In the genomic region with DNA sequence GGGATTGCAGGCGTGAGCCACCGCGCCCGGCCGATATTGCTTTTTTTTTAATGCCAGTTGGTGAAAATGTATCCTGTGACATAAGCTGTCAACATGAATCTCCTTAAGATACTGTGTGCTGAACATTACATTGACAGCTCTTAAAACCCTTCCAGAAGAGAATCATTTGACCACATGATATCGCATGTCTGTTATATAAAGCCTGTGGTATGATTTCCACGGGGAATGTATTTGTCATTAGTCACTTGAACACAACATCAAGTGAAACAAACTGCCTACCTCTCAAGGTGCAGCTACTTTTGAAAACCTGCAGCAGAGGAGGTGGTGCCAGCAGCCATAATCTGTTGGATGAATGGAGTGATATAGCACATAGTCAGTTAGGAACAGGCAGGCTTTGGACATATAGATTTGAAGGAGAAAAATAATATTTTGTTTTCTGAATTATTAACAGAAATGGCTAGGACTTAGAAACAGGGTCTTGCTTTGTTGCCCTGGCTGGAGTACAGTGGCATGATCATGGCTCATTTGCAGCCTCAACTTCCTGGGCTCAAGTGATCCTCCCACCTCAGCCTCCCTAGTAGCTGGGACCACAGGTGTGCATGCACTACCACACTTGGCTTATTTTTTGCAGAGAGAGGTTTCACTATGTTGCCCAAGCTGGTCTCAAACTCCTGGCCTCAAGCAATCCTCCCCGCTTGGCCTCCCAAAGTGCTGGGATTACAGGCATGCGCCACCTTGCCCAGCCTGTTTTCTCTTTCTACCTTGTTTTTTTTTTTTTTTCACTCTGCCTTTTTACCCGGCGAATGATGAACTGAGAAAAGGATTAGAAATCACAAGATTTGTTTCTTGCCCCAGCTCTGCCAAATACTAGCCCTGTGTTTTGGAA, we compare ENCODE assay signal across 8 cellular contexts.
A peak's percentile ranks its signal among the peaks of the same experiment; 100 is the strongest.
DNase-seq lines count a peak whose midpoint lies in the region; ATAC-seq, FAIRE-seq and TF ChIP-seq lines count a peak whose summit lies in the region.

No MANE protein-coding gene starts in this region.

- H3K27me3 Mint-ChIP-seq in astrocyte (ENCODE audit: low read depth, unreplicated experiment): no peaks in the 10 kb centered on the region

- peak overlapping the region; percentile 88 for H3K4me3 Mint-ChIP-seq in astrocyte (ENCODE audit: unreplicated experiment)

- peak; percentile 29 for FAIRE-seq in astrocyte (lab: Jason Lieb, UNC)

- H3K9me3 Mint-ChIP-seq in astrocyte (ENCODE audit: unreplicated experiment): peaks cover under 1% of the 10 kb centered on the region

- H3K4me1 ChIP-seq in DND-41 (ENCODE audit: insufficient read depth, low read length) (peaks cover 31% of the 10 kb centered on the region), astrocyte (ENCODE audit: insufficient read depth, low read length) (peaks cover 17% of the 10 kb centered on the region), mucosa of rectum (ENCODE audit: control insufficient read depth in 2 of 2, insufficient read depth in 2 of 2, low read length in 2 of 2) (peaks cover 6 to 9% of the 10 kb centered on the region in 2 donors)

- H3K79me2 ChIP-seq in DND-41 (ENCODE audit: insufficient read depth, low read length): peaks cover 22% of the 10 kb centered on the region
- H3K79me2 ChIP-seq in astrocyte (ENCODE audit: insufficient read depth, low read length): peaks cover 29% of the 10 kb centered on the region

- peak overlapping the region; percentile 60 for H3K4me2 ChIP-seq in DND-41 (ENCODE audit: insufficient read depth, low read length)
- H3K4me2 ChIP-seq in astrocyte (ENCODE audit: low read length): peak overlapping the region; percentile 86

- H3K36me3 Mint-ChIP-seq in astrocyte (ENCODE audit: low read depth, unreplicated experiment): peaks cover 3% of the 10 kb centered on the region

- H2AFZ ChIP-seq in DND-41 (ENCODE audit: low read depth, low read length) (peak overlapping the region; percentile 70), astrocyte (ENCODE audit: low read depth, low read length) (peak overlapping the region; percentile 46)

- peak overlapping the region; percentile 5 to 48; a peak in 3 of 4 replicates for H3K4me3 ChIP-seq in DND-41 (ENCODE audit: low read depth in 1 of 2, low read length in 2 of 2)
- peak overlapping the region; percentile 54 for H3K4me3 ChIP-seq in astrocyte (ENCODE audit: insufficient read depth, low read depth, low read length)
- H3K4me3 ChIP-seq in mucosa of rectum (ENCODE audit: low read length in 2 of 2): peak overlapping the region in 1 of 2 donors; percentile 61

- ATAC-seq in DND-41 (ENCODE audit: insufficient read depth, low read depth) (peak; percentile 15; the same call in 2 of the 3 replicates), HG03175 (IDR thresholded peaks at IDR 0.05; ENCODE audit: unreplicated experiment) (peak; percentile 29)

- H3K9ac ChIP-seq in DND-41 (ENCODE audit: low read depth, low read length) (peak overlapping the region; percentile 52), astrocyte (ENCODE audit: low read length) (peak overlapping the region; percentile 80), mucosa of rectum (ENCODE audit: low read depth in 1 of 2, low read length in 2 of 2) (peak overlapping the region; percentile 4 to 56)

- H3K27ac Mint-ChIP-seq in astrocyte (ENCODE audit: unreplicated experiment): peak overlapping the region; percentile 97

- H3K9me3 ChIP-seq in DND-41 (ENCODE audit: insufficient read depth, low read length, severe bottlenecking) (no peaks in the 10 kb centered on the region), astrocyte (ENCODE audit: insufficient read depth, low read depth, low read length) (no peaks in the 10 kb centered on the region), mucosa of rectum (ENCODE audit: control insufficient read depth in 2 of 2, low read length in 2 of 2) (no peaks in the 10 kb centered on the region)

- H3K36me3 ChIP-seq in DND-41 (ENCODE audit: insufficient read depth, low read length) (peaks cover 11% of the 10 kb centered on the region; the same call in 1 of the 2 replicates), astrocyte (ENCODE audit: insufficient read depth, low read length) (no peaks in the 10 kb centered on the region), mucosa of rectum (ENCODE audit: control insufficient read depth in 2 of 2, insufficient read depth in 2 of 2, low read length in 2 of 2) (peaks cover 8 to 13% of the 10 kb centered on the region in 2 donors)

- H3K4me1 Mint-ChIP-seq in astrocyte (ENCODE audit: low read depth, unreplicated experiment): peaks cover 12% of the 10 kb centered on the region

- H4K20me1 ChIP-seq in DND-41 (ENCODE audit: insufficient read depth, low read length) (no peaks in the 10 kb centered on the region), astrocyte (ENCODE audit: insufficient read depth, low read length) (no peaks in the 10 kb centered on the region)

- TF ChIP-seq CTCF in DND-41 (IDR thresholded peaks at IDR 0.05; ENCODE audit: borderline replicate concordance, extremely low read depth, low read length, poor library complexity, severe bottlenecking) (no peak), astrocyte (IDR thresholded peaks at IDR 0.05; ENCODE audit: insufficient read depth, low read depth, low read length) (no peak)

- peak; percentile 38 for DNase-seq in DND-41
- no peak for DNase-seq in astrocyte (ENCODE audit: low read depth)
- no peak for DNase-seq in central memory CD4-positive, alpha-beta T cell
- no peak for DNase-seq in cerebellum (ENCODE audit: low spot score)
- no peak for DNase-seq in NCI-H1105 treated with DMSO at 0.1 percent for 48 hours (lab: John Stamatoyannopoulos, UW)
- no peak for DNase-seq in DMS79 (lab: John Stamatoyannopoulos, UW)

- no peaks in the 10 kb centered on the region for H3K27me3 ChIP-seq in DND-41 (ENCODE audit: insufficient read depth, low read length, poor library complexity)
- H3K27me3 ChIP-seq in astrocyte (ENCODE audit: insufficient read depth, low read length): no peaks in the 10 kb centered on the region
- no peaks in the 10 kb centered on the region for H3K27me3 ChIP-seq in mucosa of rectum (ENCODE audit: control insufficient read depth in 2 of 2, insufficient read depth in 2 of 2, low read length in 2 of 2)

- H3K27ac ChIP-seq in DND-41 (ENCODE audit: low read length) (peak overlapping the region; percentile 85), astrocyte (ENCODE audit: low read depth, low read length) (peak overlapping the region; percentile 85), mucosa of rectum (ENCODE audit: low read depth in 2 of 2, low read length in 2 of 2) (peak overlapping the region; percentile 53 to 62)

Comparison
In these comparisons a context has a peak if more than half of its experiments do, and no peak if none do; other contexts are left out.
1. H3K9ac ChIP-seq: peak in every context shown above with its lines; median percentile 80 in astrocyte; 52 in DND-41; 30 in mucosa of rectum.